10 cellular contexts compared by ENCODE assay signal in genomic region chr10:35421553-35422178, GRCh38.
DNase-seq lines count a peak whose midpoint lies in the region; ATAC-seq and FAIRE-seq lines count a peak whose summit lies in the region.
"Had no signal": no experiment of that assay in that cellular context is flagged by ENCODE, and none has a peak within 500 bp of the region (broad histone marks: within the 10 kb centered on the region; RNA-seq: fewer than 3 reads in every experiment).

No MANE protein-coding gene starts in this region.

- no peak overlapping the region for H3K4me3 ChIP-seq in mesodermal cell (ENCODE audit: extremely low read depth, insufficient read depth, low read length, poor library complexity, severe bottlenecking)
- H3K4me3 ChIP-seq in small intestine (ENCODE audit: low read depth in 1 of 2, low read length in 2 of 2), result no peak overlapping the region

- FAIRE-seq in endometrium (lab: Jason Lieb, UNC) (peak; percentile 80), small intestine (lab: Jason Lieb, UNC) (no peak)
- FAIRE-seq: A204.1 had no signal

- peaks cover 53% of the 10 kb centered on the region for H3K4me1 Mint-ChIP-seq in activated naive CD4-positive, alpha-beta T cell treated with anti-CD3 and anti-CD28 coated beads, Interleukin-2, amount 50 U/mL, for 24 hours

- 21 to 36% methylated on average over 2 to 4 of the region's 5 CpGs for WGBS in mesodermal cell (ENCODE audit: insufficient coverage in 2 of 2), 2 experiments
- 79 to 89% (median 82%) methylated on average over 5 of the region's 5 CpGs for WGBS in small intestine, 3 donors

- H3K4me1 ChIP-seq in mesodermal cell (ENCODE audit: control insufficient read depth, insufficient read depth, low read length, poor library complexity, severe bottlenecking) (peaks cover 49% of the 10 kb centered on the region), small intestine (ENCODE audit: control insufficient read depth in 2 of 2, insufficient read depth in 1 of 2, low read depth in 1 of 2, low read length in 1 of 2) (peaks cover 0 to 8% of the 10 kb centered on the region in 2 donors)

- no peak overlapping the region for H3K4me3 Mint-ChIP-seq in activated naive CD4-positive, alpha-beta T cell treated with anti-CD3 and anti-CD28 coated beads, Interleukin-2, amount 50 U/mL, for 24 hours

- H3K36me3 ChIP-seq in mesodermal cell (ENCODE audit: control insufficient read depth, insufficient read depth, low read length) (no peaks in the 10 kb centered on the region), small intestine (ENCODE audit: control insufficient read depth in 2 of 2, insufficient read depth in 2 of 2, low read length in 2 of 2) (no peaks in the 10 kb centered on the region)

- H3K27ac ChIP-seq in mesodermal cell (ENCODE audit: low read depth, low read length, severe bottlenecking) (peak overlapping the region; percentile 99), small intestine (ENCODE audit: low read depth in 1 of 2, low read length in 1 of 2) (peak overlapping the region in 1 of 2 donors; percentile 71)

- no peaks in the 10 kb centered on the region for H3K27me3 ChIP-seq in small intestine (ENCODE audit: control insufficient read depth in 2 of 2, insufficient read depth in 2 of 2, low read length in 2 of 2)

- ATAC-seq in HG02970 (IDR thresholded peaks at IDR 0.05; ENCODE audit: low FRiP score, unreplicated experiment), result no peak

- no peaks in the 10 kb centered on the region for H3K36me3 Mint-ChIP-seq in activated naive CD4-positive, alpha-beta T cell treated with anti-CD3 and anti-CD28 coated beads, Interleukin-2, amount 50 U/mL, for 24 hours

- peak overlapping the region; percentile 35 for H3K27ac Mint-ChIP-seq in activated naive CD4-positive, alpha-beta T cell treated with anti-CD3 and anti-CD28 coated beads, Interleukin-2, amount 50 U/mL, for 24 hours

- DNase-seq in activated naive CD4-positive, alpha-beta T cell treated with anti-CD3 and anti-CD28 coated beads, Interleukin-2, amount 50 U/mL, for 16 hours, result no peak
- DNase-seq in NCI-H2081 treated with DMSO at 0.1 percent for 48 hours (lab: John Stamatoyannopoulos, UW), result no peak
- DNase-seq in AML-193 (lab: John Stamatoyannopoulos, UW), result no peak
- no peak for DNase-seq in small intestine
- DNase-seq: SHP77 had no signal

- no peaks in the 10 kb centered on the region for H3K9me3 Mint-ChIP-seq in activated naive CD4-positive, alpha-beta T cell treated with anti-CD3 and anti-CD28 coated beads, Interleukin-2, amount 50 U/mL, for 24 hours

- H3K9me3 ChIP-seq in mesodermal cell (ENCODE audit: control insufficient read depth, low read length) (no peaks in the 10 kb centered on the region), small intestine (ENCODE audit: control insufficient read depth, low read depth) (no peaks in the 10 kb centered on the region)

- no peaks in the 10 kb centered on the region for H3K27me3 Mint-ChIP-seq in activated naive CD4-positive, alpha-beta T cell treated with anti-CD3 and anti-CD28 coated beads, Interleukin-2, amount 50 U/mL, for 24 hours
